23 cellular contexts compared by ENCODE assay signal in genomic region chr10:130368761-130369560, GRCh38.
DNase-seq lines count a peak whose midpoint lies in the region; ATAC-seq and TF ChIP-seq lines count a peak whose summit lies in the region.
"Had no signal": no experiment of that assay in that cellular context is flagged by ENCODE, and none has a peak within 500 bp of the region (broad histone marks: within the 10 kb centered on the region; RNA-seq: fewer than 3 reads in every experiment).

No MANE protein-coding gene starts in this region.

- H3K9me3 Mint-ChIP-seq in activated CD8-positive, alpha-beta memory T cell treated with anti-CD3 and anti-CD28 coated beads, Interleukin-2, amount 10 ng/mL, durations not matched to agents 7 days and 5 days (ENCODE audit: low read depth): peaks cover 9% of the 10 kb centered on the region
- H3K9me3 Mint-ChIP-seq in Caco-2 (ENCODE audit: unreplicated experiment) (peaks cover 26% of the 10 kb centered on the region), glutamatergic neuron (ENCODE audit: unreplicated experiment) (peaks cover 7% of the 10 kb centered on the region)
- no peaks in the 10 kb centered on the region for H3K9me3 Mint-ChIP-seq in stimulated activated naive CD8-positive, alpha-beta T cell treated with anti-CD3 and anti-CD28 coated beads, Interleukin-15, amount 100 ng/mL, for 72 hours

- H3K4me3 Mint-ChIP-seq in activated CD8-positive, alpha-beta memory T cell treated with anti-CD3 and anti-CD28 coated beads, Interleukin-2, amount 10 ng/mL, durations not matched to agents 7 days and 5 days: no peak overlapping the region
- H3K4me3 Mint-ChIP-seq in Caco-2 (ENCODE audit: unreplicated experiment) (no peak overlapping the region), glutamatergic neuron (ENCODE audit: unreplicated experiment) (no peak overlapping the region)
- no peak overlapping the region for H3K4me3 Mint-ChIP-seq in stimulated activated naive CD8-positive, alpha-beta T cell treated with anti-CD3 and anti-CD28 coated beads, Interleukin-15, amount 100 ng/mL, for 72 hours
- H3K4me3 Mint-ChIP-seq: B cell; CD8-positive, alpha-beta T cell had no signal

- peak; percentile 37 for DNase-seq in activated CD8-positive, alpha-beta memory T cell treated with anti-CD3 and anti-CD28 coated beads for 24 hours
- DNase-seq in activated CD8-positive, alpha-beta memory T cell treated with anti-CD3 and anti-CD28 coated beads, Interleukin-2, amount 10 ng/mL, durations not matched to agents 7 days and 5 days: no peak
- DNase-seq in Caco-2 (no peak), glutamatergic neuron (no peak), sciatic nerve (ENCODE audit: low spot score) (peak; percentile 19)
- DNase-seq in activated CD4-positive, CD25-positive, alpha-beta regulatory T cell treated with anti-CD3 and anti-CD28 coated beads, Interleukin-2, amount 50 U/mL, for 72 hours: no peak
- no peak for DNase-seq in stimulated activated naive CD8-positive, alpha-beta T cell treated with anti-CD3 and anti-CD28 coated beads, Interleukin-15, amount 100 ng/mL, for 72 hours
- DNase-seq: DMS 273 treated with DMSO at 0.1 percent for 48 hours, DMS79 treated with DMSO at 0.1 percent for 48 hours, GF-D8, GOT3, HCEC 1CT, IMR-90, KG1, MG63, NCI-H1105 treated with DMSO at 0.1 percent for 48 hours, NCI-H2029 treated with DMSO at 0.1 percent for 48 hours, NCI-H2227 treated with DMSO at 0.1 percent for 48 hours, NCI-H526 treated with DMSO at 0.1 percent for 48 hours, SHP77 treated with DMSO at 0.1 percent for 48 hours had no signal

- no peak overlapping the region for H3K27ac Mint-ChIP-seq in activated CD8-positive, alpha-beta memory T cell treated with anti-CD3 and anti-CD28 coated beads, Interleukin-2, amount 10 ng/mL, durations not matched to agents 7 days and 5 days
- H3K27ac Mint-ChIP-seq in Caco-2 (ENCODE audit: unreplicated experiment): peak overlapping the region; percentile 42
- peak overlapping the region; percentile 28 for H3K27ac Mint-ChIP-seq in glutamatergic neuron (ENCODE audit: unreplicated experiment)
- no peak overlapping the region for H3K27ac Mint-ChIP-seq in stimulated activated naive CD8-positive, alpha-beta T cell treated with anti-CD3 and anti-CD28 coated beads, Interleukin-15, amount 100 ng/mL, for 72 hours
- H3K27ac Mint-ChIP-seq: B cell; CD8-positive, alpha-beta T cell had no signal

- H3K27me3 ChIP-seq in Caco-2 (replicated peaks; ENCODE audit: control insufficient read depth, insufficient read depth, low read length): no peaks in the 10 kb centered on the region
- H3K27me3 ChIP-seq: MG63 had no signal

- no TSS peak for BruUV-seq in Caco-2 (replicated peaks; lab: Mats Ljungman, UMichigan)

- intact Hi-C loops in Caco-2 (cut with micrococcal nuclease; ENCODE audit: unreplicated experiment) (no loop called here), sciatic nerve (cut with DNase I) (no loop called here)

- POLR2A ChIA-PET in Caco-2 (lab: Charles Lee): no interaction called here

- TF ChIP-seq CTCF in Caco-2 (IDR thresholded peaks at IDR 0.05; ENCODE audit: insufficient read depth in 1 of 2, low read depth in 1 of 2, low read length in 1 of 2, severe bottlenecking in 1 of 2, unreplicated experiment in 1 of 2) (no peak), glutamatergic neuron (IDR thresholded peaks at IDR 0.05; ENCODE audit: partially characterized antibody, unreplicated experiment) (no peak)

- no peak overlapping the region for H3K4me3 ChIP-seq in Caco-2 (ENCODE audit: low read depth, low read length)
- H3K4me3 ChIP-seq: MG63 had no signal

- H3K4me1 ChIP-seq in Caco-2: no peaks in the 10 kb centered on the region

- H3K27me3 Mint-ChIP-seq in activated CD8-positive, alpha-beta memory T cell treated with anti-CD3 and anti-CD28 coated beads, Interleukin-2, amount 10 ng/mL, durations not matched to agents 7 days and 5 days: no peaks in the 10 kb centered on the region
- H3K27me3 Mint-ChIP-seq in Caco-2 (ENCODE audit: insufficient read depth, unreplicated experiment) (no peaks in the 10 kb centered on the region), glutamatergic neuron (ENCODE audit: unreplicated experiment) (no peaks in the 10 kb centered on the region)
- peaks cover 13% of the 10 kb centered on the region for H3K27me3 Mint-ChIP-seq in stimulated activated naive CD8-positive, alpha-beta T cell treated with anti-CD3 and anti-CD28 coated beads, Interleukin-15, amount 100 ng/mL, for 72 hours

- no peak for ATAC-seq in activated CD8-positive, alpha-beta memory T cell treated with anti-CD3 and anti-CD28 coated beads, Interleukin-2, amount 10 ng/mL, durations not matched to agents 7 days and 5 days
- ATAC-seq in sciatic nerve (no peak), HG03039 (IDR thresholded peaks at IDR 0.05; ENCODE audit: unreplicated experiment) (no peak)
- ATAC-seq in stimulated activated naive CD8-positive, alpha-beta T cell treated with anti-CD3 and anti-CD28 coated beads, Interleukin-15, amount 100 ng/mL, for 72 hours: no peak
- ATAC-seq: CD8-positive, alpha-beta T cell had no signal

- no peaks in the 10 kb centered on the region for H3K4me1 Mint-ChIP-seq in activated CD8-positive, alpha-beta memory T cell treated with anti-CD3 and anti-CD28 coated beads, Interleukin-2, amount 10 ng/mL, durations not matched to agents 7 days and 5 days
- H3K4me1 Mint-ChIP-seq in Caco-2 (ENCODE audit: low read depth, unreplicated experiment) (no peaks in the 10 kb centered on the region), glutamatergic neuron (ENCODE audit: low read depth, unreplicated experiment) (no peaks in the 10 kb centered on the region)
- H3K4me1 Mint-ChIP-seq in stimulated activated naive CD8-positive, alpha-beta T cell treated with anti-CD3 and anti-CD28 coated beads, Interleukin-15, amount 100 ng/mL, for 72 hours: no peaks in the 10 kb centered on the region
- H3K4me1 Mint-ChIP-seq: B cell had no signal

- H3K9me3 ChIP-seq in Caco-2: no peaks in the 10 kb centered on the region
- H3K9me3 ChIP-seq: MG63 had no signal

- CTCF ChIA-PET in activated CD8-positive, alpha-beta memory T cell treated with anti-CD3 and anti-CD28 coated beads, Interleukin-2, amount 10 ng/mL, durations not matched to agents 7 days and 5 days (lab: Charles Lee): no interaction called here
- CTCF ChIA-PET in Caco-2 (lab: Charles Lee): no interaction called here

- no peaks in the 10 kb centered on the region for H3K36me3 ChIP-seq in Caco-2 (ENCODE audit: control insufficient read depth, insufficient read depth, low read length)
- H3K36me3 ChIP-seq: MG63 had no signal

- H3K36me3 Mint-ChIP-seq in activated CD8-positive, alpha-beta memory T cell treated with anti-CD3 and anti-CD28 coated beads, Interleukin-2, amount 10 ng/mL, durations not matched to agents 7 days and 5 days: no peaks in the 10 kb centered on the region
- H3K36me3 Mint-ChIP-seq in Caco-2 (ENCODE audit: insufficient read depth, unreplicated experiment): no peaks in the 10 kb centered on the region
- peaks cover 8% of the 10 kb centered on the region for H3K36me3 Mint-ChIP-seq in glutamatergic neuron (ENCODE audit: unreplicated experiment)
- H3K36me3 Mint-ChIP-seq: CD8-positive, alpha-beta T cell had no signal

Comparison
In these comparisons a context has a peak if more than half of its experiments do, and no peak if none do; other contexts are left out.
1. DNase-seq: peak in activated CD8-positive, alpha-beta memory T cell treated with anti-CD3 and anti-CD28 coated beads for 24 hours (single experiment) and sciatic nerve (single experiment); none in activated CD8-positive, alpha-beta memory T cell treated with anti-CD3 and anti-CD28 coated beads, Interleukin-2, amount 10 ng/mL, durations not matched to agents 7 days and 5 days (single experiment), Caco-2 (0 of 2), glutamatergic neuron (single experiment), activated CD4-positive, CD25-positive, alpha-beta regulatory T cell treated with anti-CD3 and anti-CD28 coated beads, Interleukin-2, amount 50 U/mL, for 72 hours (single experiment) and stimulated activated naive CD8-positive, alpha-beta T cell treated with anti-CD3 and anti-CD28 coated beads, Interleukin-15, amount 100 ng/mL, for 72 hours (0 of 2).
2. H3K27ac Mint-ChIP-seq: peak in Caco-2 (single experiment) and glutamatergic neuron (single experiment); none in activated CD8-positive, alpha-beta memory T cell treated with anti-CD3 and anti-CD28 coated beads, Interleukin-2, amount 10 ng/mL, durations not matched to agents 7 days and 5 days (single experiment) and stimulated activated naive CD8-positive, alpha-beta T cell treated with anti-CD3 and anti-CD28 coated beads, Interleukin-15, amount 100 ng/mL, for 72 hours (0 of 2).